ENCODE assay signal across 8 cellular contexts in the genomic region with DNA sequence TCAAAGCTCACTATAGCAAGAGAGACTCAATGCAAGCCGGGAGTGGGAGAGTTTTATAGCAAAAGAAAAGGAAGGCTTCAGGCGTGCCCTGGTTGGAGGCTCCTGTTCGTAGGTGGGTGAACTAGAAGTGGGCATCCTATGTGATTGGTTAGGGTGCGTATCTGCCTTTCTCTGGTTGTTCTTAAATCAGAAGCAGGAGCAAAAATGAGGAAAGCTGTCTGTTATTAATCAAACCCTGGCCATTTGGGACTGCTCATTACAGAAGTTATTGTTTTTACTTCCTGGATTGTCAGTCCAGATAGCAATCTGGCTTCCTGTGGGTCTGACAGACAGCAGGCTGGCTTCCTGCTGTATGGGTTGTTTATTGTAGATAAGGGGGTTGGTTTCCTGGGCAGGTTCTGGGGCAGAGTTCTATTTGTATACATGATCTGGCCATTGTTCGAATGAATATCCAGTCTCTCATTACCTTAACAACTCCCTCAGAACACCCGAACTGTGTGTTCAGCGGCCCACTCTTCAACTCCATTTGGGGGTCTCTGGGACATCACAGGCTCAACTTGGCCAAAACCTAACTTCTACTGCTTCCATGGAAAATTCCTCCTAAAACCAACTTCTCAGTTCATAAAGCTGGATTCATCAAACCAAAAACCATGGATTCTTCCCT. TPM values are rescaled to one million over a fixed set of nuclear protein-coding genes. Genes with fewer than 3 reads are reported as not detected.
DNase-seq lines count a peak whose midpoint lies in the region; ATAC-seq and TF ChIP-seq lines count a peak whose summit lies in the region.

No MANE protein-coding gene starts in this region.

- ATAC-seq in left colon, result peak; percentile 58
- no peak for ATAC-seq in HG03342 (IDR thresholded peaks at IDR 0.05; ENCODE audit: unreplicated experiment)
- no peak for ATAC-seq in HG02798 (IDR thresholded peaks at IDR 0.05; ENCODE audit: poor library complexity, unreplicated experiment)

- H3K27me3 ChIP-seq in testis, result no peaks in the 10 kb centered on the region

- no peak for TF ChIP-seq POLR2A in testis (IDR thresholded peaks at IDR 0.05)

- intact Hi-C loops in left colon (cut with DNase I, micrococcal nuclease) (no loop called here), testis (cut with DNase I; ENCODE audit: low total_unique reads) (no loop called here)

- WGBS in urinary bladder, result 78% methylated on average over 7 of the region's 7 CpGs
- 80 to 88% methylated on average over 7 of the region's 7 CpGs for WGBS in testis, 2 donors

- peak overlapping the region; percentile 82 for H3K27ac Mint-ChIP-seq in activated naive CD4-positive, alpha-beta T cell treated with anti-CD3 and anti-CD28 coated beads, Interleukin-2, amount 50 U/mL, for 24 hours
- H3K27ac Mint-ChIP-seq in activated naive CD8-positive, alpha-beta T cell, result peak overlapping the region; percentile 92

- H3K4me1 ChIP-seq in urinary bladder (ENCODE audit: insufficient read depth), result no peaks in the 10 kb centered on the region
- H3K4me1 ChIP-seq in testis, result peaks cover 18% of the 10 kb centered on the region

- H3K4me3 ChIP-seq in urinary bladder (ENCODE audit: low read depth, low read length), result peak overlapping the region; percentile 96
- peak overlapping the region in 1 of 2 donors; percentile 85 for H3K4me3 ChIP-seq in testis

- H3K27ac ChIP-seq in urinary bladder (ENCODE audit: low read depth) (no peak overlapping the region), testis (peak overlapping the region in 1 of 2 donors; percentile 11)

- H3K27me3 Mint-ChIP-seq in activated naive CD4-positive, alpha-beta T cell treated with anti-CD3 and anti-CD28 coated beads, Interleukin-2, amount 50 U/mL, for 24 hours, result no peaks in the 10 kb centered on the region
- no peaks in the 10 kb centered on the region for H3K27me3 Mint-ChIP-seq in activated naive CD8-positive, alpha-beta T cell

- no peaks in the 10 kb centered on the region for H3K9me3 ChIP-seq in testis

- peak overlapping the region; percentile 90 for H3K4me3 Mint-ChIP-seq in activated naive CD4-positive, alpha-beta T cell treated with anti-CD3 and anti-CD28 coated beads, Interleukin-2, amount 50 U/mL, for 24 hours
- H3K4me3 Mint-ChIP-seq in activated naive CD8-positive, alpha-beta T cell, result peak overlapping the region; percentile 93

- DNase-seq in activated naive CD4-positive, alpha-beta T cell (lab: John Stamatoyannopoulos, UW), result no peak
- DNase-seq in left colon (peak in 1 of 2 donors; percentile 39), testis (no peak)

- peaks cover 15% of the 10 kb centered on the region for H3K36me3 ChIP-seq in urinary bladder (ENCODE audit: insufficient read depth)
- no peaks in the 10 kb centered on the region for H3K36me3 ChIP-seq in testis (ENCODE audit: low read depth, missing control alignments)

- H3K9me3 Mint-ChIP-seq in activated naive CD4-positive, alpha-beta T cell treated with anti-CD3 and anti-CD28 coated beads, Interleukin-2, amount 50 U/mL, for 24 hours, result peaks cover 5% of the 10 kb centered on the region
- H3K9me3 Mint-ChIP-seq in activated naive CD8-positive, alpha-beta T cell (ENCODE audit: low read depth), result peaks cover 13% of the 10 kb centered on the region

- H3K4me1 Mint-ChIP-seq in activated naive CD4-positive, alpha-beta T cell treated with anti-CD3 and anti-CD28 coated beads, Interleukin-2, amount 50 U/mL, for 24 hours, result peaks cover 31% of the 10 kb centered on the region
- H3K4me1 Mint-ChIP-seq in activated naive CD8-positive, alpha-beta T cell (ENCODE audit: low read depth), result peaks cover 28% of the 10 kb centered on the region

- TF ChIP-seq CTCF in testis (IDR thresholded peaks at IDR 0.05), result no peak

- peaks cover 46% of the 10 kb centered on the region for H3K36me3 Mint-ChIP-seq in activated naive CD4-positive, alpha-beta T cell treated with anti-CD3 and anti-CD28 coated beads, Interleukin-2, amount 50 U/mL, for 24 hours
- peaks cover 44% of the 10 kb centered on the region for H3K36me3 Mint-ChIP-seq in activated naive CD8-positive, alpha-beta T cell

RNA-seq across cellular contexts. Expression of gene ZNF792, which starts 1.6 kb away (rescaled TPM):
- total RNA-seq in left colon, result 1 to 10 TPM; 5.8 to 6.4 TPM
- total RNA-seq in urinary bladder, result 12.5 TPM
- 3.9 TPM for polyA plus RNA-seq in urinary bladder
- total RNA-seq in testis, result 1 to 10 TPM; 5.4 to 6.6 TPM
- polyA plus RNA-seq in testis (ENCODE audit: insufficient read depth, low read depth, low replicate concordance), result 2.3 TPM

RNA-seq across cellular contexts. Expression of gene ZNF30, which starts 35.7 kb away (rescaled TPM):
- total RNA-seq in left colon (1 to 10 TPM; 2.2 to 2.7 TPM), urinary bladder (5.2 TPM), testis (1 to 10 TPM; 2.0 to 3.3 TPM)
- polyA plus RNA-seq in urinary bladder (2.2 TPM), testis (ENCODE audit: insufficient read depth, low read depth, low replicate concordance) (4.8 TPM)

RNA-seq across cellular contexts. Expression of gene GRAMD1A, which starts 37.7 kb away (rescaled TPM):
- total RNA-seq in left colon (10 to 100 TPM; 17.1 to 32.3 TPM), urinary bladder (34.2 TPM), testis (10 to 100 TPM; 92.4 to 99.3 TPM)
- polyA plus RNA-seq in urinary bladder (74.0 TPM), testis (ENCODE audit: insufficient read depth, low read depth, low replicate concordance) (62.8 TPM)
